In the genomic region with DNA sequence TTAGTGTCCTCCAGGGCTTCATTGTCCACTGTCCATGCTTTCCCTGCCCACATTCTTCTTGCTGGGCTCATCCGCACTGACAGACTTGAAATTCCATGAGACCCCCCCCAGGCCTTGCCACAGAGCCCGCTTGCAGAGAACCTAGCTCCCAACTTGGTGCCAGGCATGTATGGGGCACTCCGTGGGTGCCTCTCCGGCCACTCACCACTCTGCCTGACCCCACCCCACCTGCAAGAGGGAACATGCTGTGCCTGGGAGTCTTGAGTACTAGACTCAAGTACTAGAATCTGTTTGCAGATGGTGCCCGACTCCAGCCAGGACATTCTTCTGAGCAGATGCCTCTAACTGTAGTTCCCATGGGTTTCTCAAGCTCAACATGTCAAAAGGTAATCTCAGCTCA, we compare ENCODE assay signal across 11 cellular contexts. TPM values are rescaled to one million over a fixed set of nuclear protein-coding genes. Genes with fewer than 3 reads are reported as not detected.
DNase-seq lines count a peak whose midpoint lies in the region; ATAC-seq and TF ChIP-seq lines count a peak whose summit lies in the region.
"Had no signal": no experiment of that assay in that cellular context is flagged by ENCODE, and none has a peak within 500 bp of the region (broad histone marks: within the 10 kb centered on the region; RNA-seq: fewer than 3 reads in every experiment).

No MANE protein-coding gene starts in this region.

- intact Hi-C loops in adrenal gland (cut with DNase I): no loop called here

- H3K4me1 Mint-ChIP-seq in immature natural killer cell: peaks cover 60 to 88% of the 10 kb centered on the region in 2 donors
- peaks cover 87% of the 10 kb centered on the region for H3K4me1 Mint-ChIP-seq in stimulated activated effector memory CD8-positive, alpha-beta T cell treated with anti-CD3 and anti-CD28 coated beads, Interleukin-12 subunit alpha, Interleukin-12 subunit beta, amount 100 ng/mL, for 72 hours

- no peak for ATAC-seq in stimulated activated effector memory CD8-positive, alpha-beta T cell treated with anti-CD3 and anti-CD28 coated beads, Interleukin-12 subunit alpha, Interleukin-12 subunit beta, amount 100 ng/mL, for 72 hours

- no peaks in the 10 kb centered on the region for H3K9me3 ChIP-seq in adrenal gland (replicated peaks in 1 of 3)

- DNase-seq in activated CD8-positive, alpha-beta memory T cell treated with anti-CD3 and anti-CD28 coated beads for 24 hours: peak; percentile 50
- no peak for DNase-seq in activated CD8-positive, alpha-beta memory T cell treated with anti-CD3 and anti-CD28 coated beads, Interleukin-2, amount 50 U/mL, for 4 hours
- peak; percentile 16 to 17 for DNase-seq in activated T-cell treated with anti-CD3 and anti-CD28 coated beads, Interleukin-2, amount 50 U/mL, for 48 hours
- DNase-seq in immature natural killer cell (no peak), NCI-H446 treated with DMSO at 0.1 percent for 48 hours (lab: John Stamatoyannopoulos, UW) (no peak), epidermal melanocyte (ENCODE audit: insufficient read length, low spot score) (no peak), adrenal gland (no peak)
- DNase-seq in stimulated activated effector memory CD8-positive, alpha-beta T cell treated with anti-CD3 and anti-CD28 coated beads, Interleukin-12 subunit alpha, Interleukin-12 subunit beta, amount 100 ng/mL, for 72 hours (ENCODE audit: low spot score in 2 of 2): no peak
- DNase-seq: caudate nucleus, glutamatergic neuron, naive B cell had no signal

- no peaks in the 10 kb centered on the region for H3K36me3 ChIP-seq in adrenal gland (replicated peaks in 1 of 2)

- no peak overlapping the region for H3K4me3 ChIP-seq in adrenal gland

- peak overlapping the region; percentile 6 to 87 (median 70) for H3K4me3 Mint-ChIP-seq in immature natural killer cell
- peak overlapping the region; percentile 63 for H3K4me3 Mint-ChIP-seq in stimulated activated effector memory CD8-positive, alpha-beta T cell treated with anti-CD3 and anti-CD28 coated beads, Interleukin-12 subunit alpha, Interleukin-12 subunit beta, amount 100 ng/mL, for 72 hours

- H3K27ac ChIP-seq in adrenal gland: peak overlapping the region in 1 of 5 donors; percentile 2

- no peaks in the 10 kb centered on the region for H3K9me3 Mint-ChIP-seq in immature natural killer cell
- no peaks in the 10 kb centered on the region for H3K9me3 Mint-ChIP-seq in stimulated activated effector memory CD8-positive, alpha-beta T cell treated with anti-CD3 and anti-CD28 coated beads, Interleukin-12 subunit alpha, Interleukin-12 subunit beta, amount 100 ng/mL, for 72 hours
- H3K9me3 Mint-ChIP-seq: naive B cell had no signal

- no peak for TF ChIP-seq CTCF in adrenal gland (IDR thresholded peaks at IDR 0.05)

- H3K4me1 ChIP-seq in adrenal gland (replicated peaks in 1 of 2): peaks cover 13 to 20% of the 10 kb centered on the region in 2 donors

- TF ChIP-seq POLR2A in adrenal gland (IDR thresholded peaks at IDR 0.05): no peak

- H3K27ac Mint-ChIP-seq in immature natural killer cell: peak overlapping the region; percentile 59 to 96 (median 95)
- peak overlapping the region; percentile 92 for H3K27ac Mint-ChIP-seq in stimulated activated effector memory CD8-positive, alpha-beta T cell treated with anti-CD3 and anti-CD28 coated beads, Interleukin-12 subunit alpha, Interleukin-12 subunit beta, amount 100 ng/mL, for 72 hours

- H3K27me3 ChIP-seq in adrenal gland: no peaks in the 10 kb centered on the region

- H3K27me3 Mint-ChIP-seq in immature natural killer cell (ENCODE audit: low read depth in 3 of 3): peaks cover 0 to 1% (median under 1%) of the 10 kb centered on the region in 3 donors

- peaks cover 0 to 5% (median under 1%) of the 10 kb centered on the region in 3 donors for H3K36me3 Mint-ChIP-seq in immature natural killer cell
- H3K36me3 Mint-ChIP-seq in stimulated activated effector memory CD8-positive, alpha-beta T cell treated with anti-CD3 and anti-CD28 coated beads, Interleukin-12 subunit alpha, Interleukin-12 subunit beta, amount 100 ng/mL, for 72 hours: peaks cover 4% of the 10 kb centered on the region
- H3K36me3 Mint-ChIP-seq: naive B cell had no signal

- WGBS in adrenal gland, 4 donors: 94 to 98% (median 97%) methylated on average over 4 to 5 of the region's 5 CpGs

RNA-seq across cellular contexts. Expression of a gene that starts 47.9 kb away (rescaled TPM):
- polyA plus RNA-seq in immature natural killer cell: 1 to 10 TPM; 1.5 to 8.8 (median 2.1) TPM
- total RNA-seq in adrenal gland: 10 to 100 TPM in 4 of 8 donors, 1 to 10 TPM in 4; 5.0 to 16.6 (median 10.1) TPM
- 10 to 100 TPM in 1 of 3 donors, 1 to 10 TPM in 2; 4.7 to 12.5 (median 7.5) TPM for polyA plus RNA-seq in adrenal gland

Comparison
In these comparisons a context has a peak if more than half of its experiments do, and no peak if none do; other contexts are left out.
1. DNase-seq: peak in activated CD8-positive, alpha-beta memory T cell treated with anti-CD3 and anti-CD28 coated beads for 24 hours (single experiment) and activated T-cell treated with anti-CD3 and anti-CD28 coated beads, Interleukin-2, amount 50 U/mL, for 48 hours (2 of 2); none in activated CD8-positive, alpha-beta memory T cell treated with anti-CD3 and anti-CD28 coated beads, Interleukin-2, amount 50 U/mL, for 4 hours (single experiment), immature natural killer cell (0 of 3), stimulated activated effector memory CD8-positive, alpha-beta T cell treated with anti-CD3 and anti-CD28 coated beads, Interleukin-12 subunit alpha, Interleukin-12 subunit beta, amount 100 ng/mL, for 72 hours (0 of 2), NCI-H446 treated with DMSO at 0.1 percent for 48 hours (single experiment), epidermal melanocyte (single experiment) and adrenal gland (0 of 7).